Comparison of ENCODE assay signal across 22 cellular contexts in the genomic region with DNA sequence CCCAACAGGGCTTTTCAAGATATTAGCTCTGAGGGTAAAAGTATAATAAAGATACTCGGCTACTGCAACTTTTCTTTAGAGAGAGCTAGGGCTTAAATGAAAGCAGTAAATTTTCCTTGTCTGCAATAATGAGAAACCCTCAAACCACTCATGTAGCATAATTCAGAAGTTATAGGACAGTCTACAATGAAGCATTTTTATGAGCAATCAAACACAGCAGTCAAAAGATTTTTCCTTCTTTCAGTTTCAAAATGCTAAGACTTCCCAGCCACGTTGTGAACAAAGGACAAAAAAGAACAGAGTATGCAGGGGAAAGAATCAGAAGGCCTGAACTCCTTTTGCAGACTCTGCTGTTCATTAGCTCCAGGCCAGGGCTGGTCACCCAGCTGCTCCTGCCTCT. TPM values are rescaled to one million over a fixed set of nuclear protein-coding genes. Genes with fewer than 3 reads are reported as not detected.
DNase-seq lines count a peak whose midpoint lies in the region; ATAC-seq and TF ChIP-seq lines count a peak whose summit lies in the region.
"Had no signal": no experiment of that assay in that cellular context is flagged by ENCODE, and none has a peak within 500 bp of the region (broad histone marks: within the 10 kb centered on the region; RNA-seq: fewer than 3 reads in every experiment).

No MANE protein-coding gene starts in this region.

- ATAC-seq in activated CD4-positive, alpha-beta T cell treated with anti-CD3 and anti-CD28 coated beads for 36 hours: peak; percentile 77
- no peak for ATAC-seq in HG03139 (IDR thresholded peaks at IDR 0.05; ENCODE audit: unreplicated experiment)
- no peak for ATAC-seq in stimulated activated naive B cell treated with anti-CD40 and anti-IgM and Interleukin-4, amounts not matched to agents 10 μg/mL and 1 μg/mL and 100 μg/mL, for 72 hours (replicated peaks)
- ATAC-seq: A549; activated CD4-positive, CD25-positive, alpha-beta regulatory T cell treated with anti-CD3 and anti-CD28 coated beads, Interleukin-2, amount 50 U/mL, for 24 hours; right lobe of liver; T-helper 17 cell had no signal

- 26 to 31% methylated on average over 2 of the region's 2 CpGs for WGBS in tibial nerve, 2 donors

- CTCF ChIA-PET in activated CD4-positive, alpha-beta T cell treated with anti-CD3 and anti-CD28 coated beads for 36 hours (lab: Charles Lee): interaction anchor here (0.9 to 1.2 kb wide), 2 partner anchors 16 to 22 kb away, joined by 3 read pairs; no protein-coding TSS in a partner anchor
- CTCF ChIA-PET in activated CD4-positive, alpha-beta T cell treated with anti-CD3 and anti-CD28 coated beads, Interleukin-2, amount 10 ng/mL, durations not matched to agents 7 days and 5 days (lab: Charles Lee): interaction anchor here (1.2 to 1.6 kb wide), 2 partner anchors 11 to 28 kb away, joined by 3 to 4 read pairs; no protein-coding TSS in a partner anchor

- no peak for DNase-seq in activated CD4-positive, alpha-beta T cell treated with anti-CD3 and anti-CD28 coated beads for 36 hours
- no peak for DNase-seq in activated CD4-positive, alpha-beta T cell treated with anti-CD3 and anti-CD28 coated beads, Interleukin-2, amount 10 ng/mL, durations not matched to agents 7 days and 5 days
- DNase-seq in SK-N-MC (ENCODE audit: low read depth, low spot score) (no peak), mesothelial cell of epicardium (ENCODE audit: low spot score in 2 of 2, unreplicated experiment in 2 of 2) (no peak), tibial nerve (ENCODE audit: low spot score in 2 of 2) (no peak), GM13977 (ENCODE audit: low spot score) (no peak)
- DNase-seq in stimulated activated naive B cell treated with anti-CD40 and anti-IgM and Interleukin-4, amounts not matched to agents 10 μg/mL and 1 μg/mL and 100 μg/mL, for 72 hours: no peak
- DNase-seq: CD4-positive, alpha-beta memory T cell; effector CD4-positive, alpha-beta T cell; KG1; midbrain; NCI-H1436 treated with DMSO at 0.1 percent for 48 hours; occipital lobe; right lobe of liver; T-helper 17 cell; tibial artery had no signal

- H3K36me3 ChIP-seq in SK-N-MC (ENCODE audit: insufficient read depth, low read length): no peaks in the 10 kb centered on the region
- H3K36me3 ChIP-seq in tibial nerve: no peaks in the 10 kb centered on the region
- H3K36me3 ChIP-seq: cardiac muscle cell, right lobe of liver, tibial artery had no signal

- intact Hi-C loops in activated CD4-positive, alpha-beta T cell treated with anti-CD3 and anti-CD28 coated beads for 36 hours (cut with DNase I, micrococcal nuclease): no loop called here

- POLR2A ChIA-PET in activated CD4-positive, alpha-beta T cell treated with anti-CD3 and anti-CD28 coated beads for 36 hours (lab: Charles Lee): interaction anchor here (0.5 kb wide), 1 partner anchor 317 kb away, joined by 4 read pairs; no protein-coding TSS in a partner anchor
- POLR2A ChIA-PET in activated CD4-positive, alpha-beta T cell treated with anti-CD3 and anti-CD28 coated beads, Interleukin-2, amount 10 ng/mL, durations not matched to agents 7 days and 5 days (lab: Charles Lee): no interaction called here

- H3K27ac ChIP-seq in SK-N-MC (peak overlapping the region; percentile 82), tibial nerve (peak overlapping the region in 3 of 4 donors; percentile 13 to 68 (median 43))
- H3K27ac ChIP-seq: A549, cardiac muscle cell, hepatocyte, right lobe of liver, tibial artery had no signal

- TF ChIP-seq POLR2A in tibial nerve (IDR thresholded peaks at IDR 0.05): no peak

- TF ChIP-seq EP300 in tibial nerve (IDR thresholded peaks at IDR 0.05): no peak

- TF ChIP-seq CTCF in mesothelial cell of epicardium (IDR thresholded peaks at IDR 0.05; ENCODE audit: unreplicated experiment) (no peak), tibial nerve (IDR thresholded peaks at IDR 0.05) (no peak), GM13977 (IDR thresholded peaks at IDR 0.05; ENCODE audit: extremely low read depth, insufficient read depth, missing control alignments) (no peak)

- peak overlapping the region; percentile 33 for H3K4me3 ChIP-seq in SK-N-MC
- H3K4me3 ChIP-seq in tibial nerve: no peak overlapping the region
- H3K4me3 ChIP-seq: A549, cardiac muscle cell, hepatocyte, right lobe of liver, tibial artery had no signal

- no peak overlapping the region for H3K4me3 Mint-ChIP-seq in activated CD4-positive, alpha-beta T cell treated with anti-CD3 and anti-CD28 coated beads for 36 hours
- no peak overlapping the region for H3K4me3 Mint-ChIP-seq in activated CD4-positive, alpha-beta T cell treated with anti-CD3 and anti-CD28 coated beads, Interleukin-2, amount 10 ng/mL, durations not matched to agents 7 days and 5 days
- no peak overlapping the region for H3K4me3 Mint-ChIP-seq in mesothelial cell of epicardium
- no peak overlapping the region for H3K4me3 Mint-ChIP-seq in stimulated activated naive B cell treated with anti-CD40 and anti-IgM and Interleukin-4, amounts not matched to agents 10 μg/mL and 1 μg/mL and 100 μg/mL, for 72 hours
- H3K4me3 Mint-ChIP-seq: activated naive CD4-positive, alpha-beta T cell treated with anti-CD3 and anti-CD28 coated beads, Interleukin-2, amount 50 U/mL, for 24 hours; T-helper 17 cell had no signal

- H3K9ac ChIP-seq in SK-N-MC (ENCODE audit: insufficient read length): no peak overlapping the region

- no peak overlapping the region for H3K27ac Mint-ChIP-seq in activated CD4-positive, alpha-beta T cell treated with anti-CD3 and anti-CD28 coated beads for 36 hours
- no peak overlapping the region for H3K27ac Mint-ChIP-seq in activated CD4-positive, alpha-beta T cell treated with anti-CD3 and anti-CD28 coated beads, Interleukin-2, amount 10 ng/mL, durations not matched to agents 7 days and 5 days
- peak overlapping the region; percentile 77 for H3K27ac Mint-ChIP-seq in mesothelial cell of epicardium
- H3K27ac Mint-ChIP-seq in stimulated activated naive B cell treated with anti-CD40 and anti-IgM and Interleukin-4, amounts not matched to agents 10 μg/mL and 1 μg/mL and 100 μg/mL, for 72 hours: no peak overlapping the region
- H3K27ac Mint-ChIP-seq: activated naive CD4-positive, alpha-beta T cell treated with anti-CD3 and anti-CD28 coated beads, Interleukin-2, amount 50 U/mL, for 24 hours; T-helper 17 cell had no signal

- H3K27me3 ChIP-seq in tibial nerve: no peaks in the 10 kb centered on the region
- H3K27me3 ChIP-seq: cardiac muscle cell, hepatocyte, right lobe of liver, tibial artery had no signal

- H3K27me3 Mint-ChIP-seq in activated CD4-positive, alpha-beta T cell treated with anti-CD3 and anti-CD28 coated beads for 36 hours: no peaks in the 10 kb centered on the region
- peaks cover 2% of the 10 kb centered on the region for H3K27me3 Mint-ChIP-seq in activated CD4-positive, alpha-beta T cell treated with anti-CD3 and anti-CD28 coated beads, Interleukin-2, amount 10 ng/mL, durations not matched to agents 7 days and 5 days
- no peaks in the 10 kb centered on the region for H3K27me3 Mint-ChIP-seq in mesothelial cell of epicardium (ENCODE audit: low read depth)
- H3K27me3 Mint-ChIP-seq in stimulated activated naive B cell treated with anti-CD40 and anti-IgM and Interleukin-4, amounts not matched to agents 10 μg/mL and 1 μg/mL and 100 μg/mL, for 72 hours: peaks cover 9 to 14% of the 10 kb centered on the region in 2 donors
- H3K27me3 Mint-ChIP-seq: activated naive CD4-positive, alpha-beta T cell treated with anti-CD3 and anti-CD28 coated beads, Interleukin-2, amount 50 U/mL, for 24 hours; CD4-positive, alpha-beta memory T cell; T-helper 17 cell had no signal

- peaks cover 21% of the 10 kb centered on the region for H3K4me1 Mint-ChIP-seq in activated CD4-positive, alpha-beta T cell treated with anti-CD3 and anti-CD28 coated beads for 36 hours
- peaks cover 51% of the 10 kb centered on the region for H3K4me1 Mint-ChIP-seq in activated CD4-positive, alpha-beta T cell treated with anti-CD3 and anti-CD28 coated beads, Interleukin-2, amount 10 ng/mL, durations not matched to agents 7 days and 5 days
- H3K4me1 Mint-ChIP-seq in mesothelial cell of epicardium: peaks cover 50% of the 10 kb centered on the region
- peaks cover 9 to 12% of the 10 kb centered on the region in 2 donors for H3K4me1 Mint-ChIP-seq in stimulated activated naive B cell treated with anti-CD40 and anti-IgM and Interleukin-4, amounts not matched to agents 10 μg/mL and 1 μg/mL and 100 μg/mL, for 72 hours

- no peaks in the 10 kb centered on the region for H3K9me3 Mint-ChIP-seq in activated CD4-positive, alpha-beta T cell treated with anti-CD3 and anti-CD28 coated beads for 36 hours (ENCODE audit: low read depth)
- H3K9me3 Mint-ChIP-seq in activated CD4-positive, alpha-beta T cell treated with anti-CD3 and anti-CD28 coated beads, Interleukin-2, amount 10 ng/mL, durations not matched to agents 7 days and 5 days: peaks cover 8% of the 10 kb centered on the region
- peaks cover 5% of the 10 kb centered on the region for H3K9me3 Mint-ChIP-seq in mesothelial cell of epicardium
- H3K9me3 Mint-ChIP-seq in stimulated activated naive B cell treated with anti-CD40 and anti-IgM and Interleukin-4, amounts not matched to agents 10 μg/mL and 1 μg/mL and 100 μg/mL, for 72 hours: peaks cover 0 to 2% of the 10 kb centered on the region in 2 donors

- H3K9me3 ChIP-seq in SK-N-MC (ENCODE audit: low read depth, low read length) (no peaks in the 10 kb centered on the region), tibial nerve (no peaks in the 10 kb centered on the region)
- H3K9me3 ChIP-seq: A549, right lobe of liver, tibial artery had no signal

- H3K4me1 ChIP-seq in tibial nerve: peaks cover 0 to 16% (median 6%) of the 10 kb centered on the region in 4 donors
- H3K4me1 ChIP-seq: right lobe of liver had no signal

- H3K36me3 Mint-ChIP-seq in activated CD4-positive, alpha-beta T cell treated with anti-CD3 and anti-CD28 coated beads for 36 hours (ENCODE audit: low read depth): no peaks in the 10 kb centered on the region
- peaks cover 4% of the 10 kb centered on the region for H3K36me3 Mint-ChIP-seq in activated CD4-positive, alpha-beta T cell treated with anti-CD3 and anti-CD28 coated beads, Interleukin-2, amount 10 ng/mL, durations not matched to agents 7 days and 5 days (ENCODE audit: low read depth)
- H3K36me3 Mint-ChIP-seq in mesothelial cell of epicardium: peaks cover 4% of the 10 kb centered on the region
- H3K36me3 Mint-ChIP-seq in stimulated activated naive B cell treated with anti-CD40 and anti-IgM and Interleukin-4, amounts not matched to agents 10 μg/mL and 1 μg/mL and 100 μg/mL, for 72 hours: no peaks in the 10 kb centered on the region
- H3K36me3 Mint-ChIP-seq: activated naive CD4-positive, alpha-beta T cell treated with anti-CD3 and anti-CD28 coated beads, Interleukin-2, amount 50 U/mL, for 24 hours had no signal

- in situ Hi-C loops in GM13977 (cut with MboI; ENCODE audit: low pct_unique_long_range_greater_than_20kb, low sequenced_read_pairs, unreplicated experiment): no loop called here

RNA-seq across cellular contexts. Expression of a gene that starts 35.3 kb away (rescaled TPM):
- 10 to 100 TPM; 16.4 to 25.2 TPM for total RNA-seq in activated CD4-positive, alpha-beta T cell treated with anti-CD3 and anti-CD28 coated beads for 36 hours
- 10 to 100 TPM; 28.2 to 39.8 TPM for total RNA-seq in activated CD4-positive, alpha-beta T cell treated with anti-CD3 and anti-CD28 coated beads, Interleukin-2, amount 10 ng/mL, durations not matched to agents 7 days and 5 days
- total RNA-seq in mesothelial cell of epicardium: 48.7 to 53.8 TPM (median 48.9 TPM) in 3 replicates
- total RNA-seq in tibial nerve: 10 to 100 TPM; 31.8 to 58.6 (median 40.2) TPM
